ENCODE assay signal across 30 cellular contexts in the genomic region with DNA sequence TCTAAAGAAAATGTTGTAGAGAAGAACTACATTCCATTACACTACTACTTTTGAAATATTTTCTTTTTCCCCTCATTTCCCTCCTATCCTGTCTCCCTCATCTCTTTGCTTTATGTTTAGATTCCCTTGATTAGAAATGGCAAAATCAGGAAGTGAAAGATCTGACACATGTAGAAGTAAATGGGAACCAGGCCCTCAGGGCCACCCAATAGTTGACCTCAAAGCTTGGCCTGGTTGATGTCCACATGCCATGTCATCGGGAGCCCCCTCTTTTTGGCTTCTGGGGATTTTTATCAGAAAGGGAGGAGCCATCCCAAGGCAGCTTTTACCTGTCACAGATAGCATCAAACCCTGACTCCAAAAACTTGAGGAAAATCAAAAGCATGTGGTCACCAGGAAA.
"Had no signal": no experiment of that assay in that cellular context is flagged by ENCODE, and none has a peak within 500 bp of the region (broad histone marks: within the 10 kb centered on the region; RNA-seq: fewer than 3 reads in every experiment).

No MANE protein-coding gene starts in this region.

- H3K9ac ChIP-seq: parathyroid adenoma had no signal

- H3K4me3 Mint-ChIP-seq: effector memory CD8-positive, alpha-beta T cell; mesothelial cell of epicardium; naive B cell; natural killer cell treated with Interleukin-12 subunit alpha and Interleukin-12 subunit beta and Interleukin-15 and Interleukin-18, amount 100 ng/mL, for 72 hours; neural crest cell had no signal

- H3K79me2 ChIP-seq: parathyroid adenoma had no signal

- H3K4me1 Mint-ChIP-seq: naive B cell, neural crest cell had no signal

- H3K9me3 ChIP-seq: colonic mucosa, esophagus squamous epithelium, heart right ventricle, left lung, mucosa of descending colon, right lobe of liver, stomach, thyroid gland had no signal

- H3K27ac ChIP-seq: colonic mucosa, esophagus squamous epithelium, heart right ventricle, left lung, parathyroid adenoma, right lobe of liver, stomach, thyroid gland had no signal

- H3K4me3 ChIP-seq: colonic mucosa, esophagus squamous epithelium, heart right ventricle, left lung, mucosa of descending colon, right lobe of liver, stomach, thyroid gland had no signal

- H3K9me3 Mint-ChIP-seq: effector memory CD8-positive, alpha-beta T cell; natural killer cell treated with Interleukin-12 subunit alpha and Interleukin-12 subunit beta and Interleukin-15 and Interleukin-18, amount 100 ng/mL, for 72 hours had no signal

- H3K4me1 ChIP-seq: colonic mucosa, esophagus squamous epithelium, left lung, parathyroid adenoma, right lobe of liver, stomach, thyroid gland had no signal

- DNase-seq: colonic mucosa; dermis blood vessel endothelial cell; effector memory CD8-positive, alpha-beta T cell; erythroblast; esophagus squamous epithelium; foreskin melanocyte; glutamatergic neuron; heart right ventricle; hippocampal formation; left cardiac atrium; left lung; mesenchymal stem cell; mucosa of descending colon; naive B cell; right lobe of liver; small intestine; stimulated activated CD4-positive, alpha-beta T cell treated with anti-CD3 and anti-CD28 coated beads, Interleukin-15, amount 100 ng/mL, for 24 hours; stimulated activated CD4-positive, alpha-beta T cell treated with anti-CD3 and anti-CD28 coated beads, Interleukin-2, amount 100 ng/mL, for 48 hours; stimulated activated CD8-positive, alpha-beta memory T cell treated with anti-CD3 and anti-CD28 coated beads, Interleukin-4, amount 100 ng/mL, for 48 hours; stimulated activated naive CD4-positive, alpha-beta T cell treated with Interleukin-2 at 50 U/mL for 16 hours; stomach; thyroid gland had no signal

- H3K27ac Mint-ChIP-seq: effector memory CD8-positive, alpha-beta T cell; mesothelial cell of epicardium; naive B cell; natural killer cell treated with Interleukin-12 subunit alpha and Interleukin-12 subunit beta and Interleukin-15 and Interleukin-18, amount 100 ng/mL, for 72 hours; progenitor cell of endocrine pancreas had no signal

- H2AFZ ChIP-seq: parathyroid adenoma had no signal

- H3K36me3 Mint-ChIP-seq: mesothelial cell of epicardium; naive B cell; natural killer cell treated with Interleukin-12 subunit alpha and Interleukin-12 subunit beta and Interleukin-15 and Interleukin-18, amount 100 ng/mL, for 72 hours had no signal

- H3K27me3 Mint-ChIP-seq: progenitor cell of endocrine pancreas had no signal

- H3K36me3 ChIP-seq: colonic mucosa, esophagus squamous epithelium, heart right ventricle, left lung, right lobe of liver, stomach, thyroid gland had no signal

- FAIRE-seq: endometrium, islet of Langerhans, small intestine, urothelium cell line had no signal

- H3K27me3 ChIP-seq: colonic mucosa, esophagus squamous epithelium, heart right ventricle, left lung, right lobe of liver, stomach, thyroid gland had no signal
